19 cellular contexts compared by ENCODE assay signal in genomic region chr11:125251956-125252355, GRCh38.
DNase-seq lines count a peak whose midpoint lies in the region; ATAC-seq, FAIRE-seq and TF ChIP-seq lines count a peak whose summit lies in the region.
"Had no signal": no experiment of that assay in that cellular context is flagged by ENCODE, and none has a peak within 500 bp of the region (broad histone marks: within the 10 kb centered on the region; RNA-seq: fewer than 3 reads in every experiment).

No MANE protein-coding gene starts in this region.

- H2AFZ ChIP-seq in IMR-90 (replicated peaks; ENCODE audit: low read length, poor library complexity) (peak overlapping the region; percentile 54), astrocyte (ENCODE audit: low read depth, low read length) (no peak overlapping the region)

- 90% methylated on average over 5 of the region's 7 CpGs; no CpG with 5 or more reads in 1 of the 2 experiments for WGBS in IMR-90 (ENCODE audit: extremely low coverage in 2 of 2, insufficient read length in 1 of 2), 2 experiments
- 57 to 61% methylated on average over 7 of the region's 7 CpGs for WGBS in thyroid gland, 2 donors

- H3K14ac ChIP-seq in IMR-90 (replicated peaks; ENCODE audit: low read depth, low read length): no peak overlapping the region

- H2BK120ac ChIP-seq in IMR-90 (ENCODE audit: low read depth, low read length): no peak overlapping the region

- no peaks in the 10 kb centered on the region for H3K27me3 Mint-ChIP-seq in astrocyte (ENCODE audit: low read depth, unreplicated experiment)

- TF ChIP-seq POLR2A in IMR-90 (IDR thresholded peaks at IDR 0.05; ENCODE audit: low read depth, low read length) (no peak), thyroid gland (IDR thresholded peaks at IDR 0.05) (no peak)

- in situ Hi-C loops in IMR-90 (cut with MboI; ENCODE audit: low sequenced_read_pairs): no loop called here

- FAIRE-seq in astrocyte (lab: Jason Lieb, UNC): no peak
- FAIRE-seq in GM19239 (lab: Jason Lieb, UNC): no peak

- H3K18ac ChIP-seq in IMR-90 (ENCODE audit: low read depth, low read length): no peak overlapping the region

- CTCF ChIA-PET in IMR-90 (lab: Yijun Ruan, JAX): interaction anchor here (1.3 kb wide), 1 partner anchor 14 kb away, joined by 4 read pairs; no protein-coding TSS in a partner anchor

- DNase-seq in IMR-90: peak; percentile 42
- DNase-seq in astrocyte (ENCODE audit: low read depth): peak; percentile 37
- DNase-seq in islet precursor cell: peak; percentile 61
- peak; percentile 81 to 84 for DNase-seq in thyroid gland
- no peak for DNase-seq in activated CD4-positive, alpha-beta T cell treated with anti-CD3 and anti-CD28 coated beads for 48 hours
- DNase-seq in GM19239 (ENCODE audit: insufficient read length, low spot score): no peak
- no peak for DNase-seq in NCI-H524 treated with DMSO at 0.1 percent for 48 hours (lab: John Stamatoyannopoulos, UW)
- DNase-seq: ACHN; C1 segment of cervical spinal cord; CD8-positive, alpha-beta memory T cell; DND-41; GDM1; MM.1S; NCI-H1092; NCI-H1694; NCI-H226; SIG-M5 had no signal

- no peak overlapping the region for H3K9ac ChIP-seq in IMR-90 (ENCODE audit: low read depth, low read length)
- no peak overlapping the region for H3K9ac ChIP-seq in astrocyte (ENCODE audit: low read length)

- H2AK5ac ChIP-seq in IMR-90 (ENCODE audit: low read depth, low read length): peak overlapping the region; percentile 15; the same call in 1 of the 2 replicates

- H3K79me1 ChIP-seq in IMR-90 (ENCODE audit: low read depth in 1 of 2, low read length in 2 of 2): no peaks in the 10 kb centered on the region

- H4K91ac ChIP-seq in IMR-90 (ENCODE audit: insufficient read depth, low read depth, low read length): no peak overlapping the region

- H3K4me3 Mint-ChIP-seq in astrocyte (ENCODE audit: unreplicated experiment): no peak overlapping the region
- H3K4me3 Mint-ChIP-seq: CD8-positive, alpha-beta memory T cell had no signal

- peak overlapping the region; percentile 16 for H3K27ac Mint-ChIP-seq in astrocyte (ENCODE audit: unreplicated experiment)
- H3K27ac Mint-ChIP-seq: CD8-positive, alpha-beta memory T cell had no signal

- H3K4me2 ChIP-seq in IMR-90 (ENCODE audit: low read depth, low read length): no peak overlapping the region
- H3K4me2 ChIP-seq in astrocyte (ENCODE audit: low read length): no peak overlapping the region

- H4K20me1 ChIP-seq in IMR-90 (ENCODE audit: insufficient read depth, low read length) (no peaks in the 10 kb centered on the region), astrocyte (ENCODE audit: insufficient read depth, low read length) (no peaks in the 10 kb centered on the region)

- H3K4ac ChIP-seq in IMR-90 (ENCODE audit: low read depth, low read length): no peak overlapping the region

- no peak overlapping the region for H3K27ac ChIP-seq in IMR-90 (ENCODE audit: insufficient read depth, low read length)
- H3K27ac ChIP-seq in astrocyte (ENCODE audit: low read depth, low read length): no peak overlapping the region
- no peak overlapping the region for H3K27ac ChIP-seq in thyroid gland

- H4K5ac ChIP-seq in IMR-90 (ENCODE audit: low read depth, low read length): no peak overlapping the region

- peaks cover 4% of the 10 kb centered on the region; the same call in 1 of the 2 replicates for H3K9me1 ChIP-seq in IMR-90 (ENCODE audit: insufficient read depth, low read length)

- H2BK5ac ChIP-seq in IMR-90 (ENCODE audit: low read depth, low read length, poor library complexity, severe bottlenecking): no peak overlapping the region

- H2BK20ac ChIP-seq in IMR-90 (ENCODE audit: low read depth, low read length): no peak overlapping the region

- H4K8ac ChIP-seq in IMR-90 (ENCODE audit: low read depth in 2 of 2, low read length in 2 of 2): no peak overlapping the region

- H3K23ac ChIP-seq in IMR-90 (ENCODE audit: low read depth, low read length): no peak overlapping the region

- H3K4me1 Mint-ChIP-seq in astrocyte (ENCODE audit: low read depth, unreplicated experiment): peaks cover 38% of the 10 kb centered on the region
- H3K4me1 Mint-ChIP-seq: CD8-positive, alpha-beta memory T cell had no signal

- no peak for ATAC-seq in IMR-90 (ENCODE audit: low read depth)
- ATAC-seq: SK-N-SH treated with all-trans-retinoic acid at 6 μM for 48 hours had no signal

- TF ChIP-seq RAD21 in IMR-90 (IDR thresholded peaks at IDR 0.05; ENCODE audit: low read length): no peak

- H3K36me3 ChIP-seq in IMR-90 (ENCODE audit: control insufficient read depth, insufficient read depth, low read length): no peaks in the 10 kb centered on the region
- H3K36me3 ChIP-seq in astrocyte (ENCODE audit: insufficient read depth, low read length): no peaks in the 10 kb centered on the region
- H3K36me3 ChIP-seq in thyroid gland: no peaks in the 10 kb centered on the region
- H3K36me3 ChIP-seq: HAP-1 had no signal

- H3K4me1 ChIP-seq in IMR-90 (ENCODE audit: control insufficient read depth, insufficient read depth, low read length) (peaks cover 3% of the 10 kb centered on the region; the same call in 1 of the 2 replicates), astrocyte (ENCODE audit: insufficient read depth, low read length) (peaks cover 8% of the 10 kb centered on the region), thyroid gland (peaks cover 0 to 19% of the 10 kb centered on the region in 2 donors)
- H3K4me1 ChIP-seq: HAP-1 had no signal

- intact Hi-C loops in IMR-90 (cut with micrococcal nuclease) (no loop called here), thyroid gland (cut with DNase I) (no loop called here)

- H2BK15ac ChIP-seq in IMR-90 (ENCODE audit: low read depth, low read length): no peak overlapping the region

- no peak for TF ChIP-seq CTCF in IMR-90 (conservative IDR thresholded peaks at IDR 0.05; ENCODE audit: low read depth, low read length)
- no peak for TF ChIP-seq CTCF in astrocyte (IDR thresholded peaks at IDR 0.05; ENCODE audit: insufficient read depth, low read depth, low read length)
- TF ChIP-seq CTCF in thyroid gland (IDR thresholded peaks at IDR 0.05): no peak

- no peak overlapping the region for H2AK9ac ChIP-seq in IMR-90 (replicated peaks; ENCODE audit: low read depth, low read length, poor library complexity)

- H3K9me3 ChIP-seq in IMR-90 (ENCODE audit: control insufficient read depth, insufficient read depth, low read length) (no peaks in the 10 kb centered on the region), astrocyte (ENCODE audit: insufficient read depth, low read depth, low read length) (no peaks in the 10 kb centered on the region), thyroid gland (no peaks in the 10 kb centered on the region)
- H3K9me3 ChIP-seq: HAP-1 had no signal

- H3K36me3 Mint-ChIP-seq in astrocyte (ENCODE audit: low read depth, unreplicated experiment): peaks cover 27% of the 10 kb centered on the region
- H3K36me3 Mint-ChIP-seq: CD8-positive, alpha-beta memory T cell had no signal

- BruUV-seq in IMR-90 (replicated peaks; lab: Mats Ljungman, UMichigan): no TSS peak

- H3K4me3 ChIP-seq in IMR-90 (ENCODE audit: insufficient read depth, low read depth, low read length): no peak overlapping the region
- H3K4me3 ChIP-seq in astrocyte (ENCODE audit: insufficient read depth, low read depth, low read length): no peak overlapping the region
- no peak overlapping the region for H3K4me3 ChIP-seq in thyroid gland (replicated peaks in 1 of 3)
- H3K4me3 ChIP-seq: HAP-1 had no signal

- H3K9me3 Mint-ChIP-seq in astrocyte (ENCODE audit: unreplicated experiment): peaks cover 1% of the 10 kb centered on the region
- H3K9me3 Mint-ChIP-seq: CD8-positive, alpha-beta memory T cell had no signal

- dilution Hi-C loops in IMR-90 (cut with HindIII; ENCODE audit: low sequenced_read_pairs, unreplicated experiment): no loop called here

- POLR2A ChIA-PET in IMR-90 (lab: Charles Lee; ENCODE audit: unreplicated experiment): no interaction called here

- H3K56ac ChIP-seq in IMR-90 (ENCODE audit: extremely low read depth, insufficient read depth, low read length): no peak overlapping the region

- no peaks in the 10 kb centered on the region; the same call in 1 of the 2 replicates for H3K27me3 ChIP-seq in IMR-90 (ENCODE audit: control insufficient read depth, insufficient read depth, low read length)
- H3K27me3 ChIP-seq in astrocyte (ENCODE audit: insufficient read depth, low read length): no peaks in the 10 kb centered on the region
- no peaks in the 10 kb centered on the region for H3K27me3 ChIP-seq in thyroid gland

- peaks cover 2% of the 10 kb centered on the region for H3K79me2 ChIP-seq in astrocyte (ENCODE audit: insufficient read depth, low read length)

TF ChIP-seq in IMR-90, 13 proteins besides CTCF, POLR2A, EP300 and RAD21 (continues in another document):
- TF ChIP-seq USF2 (IDR thresholded peaks at IDR 0.05; ENCODE audit: low read depth, low read length) (no peak), MAZ (IDR thresholded peaks at IDR 0.05; ENCODE audit: borderline replicate concordance, low read depth, low read length) (no peak), ELK1 (IDR thresholded peaks at IDR 0.05; ENCODE audit: borderline replicate concordance, low read depth, low read length) (no peak), MAFK (IDR thresholded peaks at IDR 0.05; ENCODE audit: low read depth, low read length) (no peak), FOS (IDR thresholded peaks at IDR 0.05; ENCODE audit: low read depth, low read length) (no peak), BHLHE40 (IDR thresholded peaks at IDR 0.05; ENCODE audit: low read depth, low read length) (no peak), RCOR1 (IDR thresholded peaks at IDR 0.05; ENCODE audit: insufficient replicate concordance, low read length) (no peak), CEBPB (IDR thresholded peaks at IDR 0.05; ENCODE audit: low read depth, low read length) (no peak), MXI1 (IDR thresholded peaks at IDR 0.05; ENCODE audit: borderline replicate concordance, low read depth, low read length) (no peak), NFE2L2 (IDR thresholded peaks at IDR 0.05; ENCODE audit: low read depth, low read length) (no peak), CHD1 (IDR thresholded peaks at IDR 0.05; ENCODE audit: low read depth, low read length) (no peak)

Comparison
In these comparisons a context has a peak if more than half of its experiments do, and no peak if none do; other contexts are left out.
1. DNase-seq: peak in IMR-90 (single experiment), astrocyte (single experiment), islet precursor cell (single experiment) and thyroid gland (2 of 2); none in activated CD4-positive, alpha-beta T cell treated with anti-CD3 and anti-CD28 coated beads for 48 hours (single experiment), GM19239 (single experiment) and NCI-H524 treated with DMSO at 0.1 percent for 48 hours (single experiment).